26 cellular contexts compared by ENCODE assay signal in the genomic region with DNA sequence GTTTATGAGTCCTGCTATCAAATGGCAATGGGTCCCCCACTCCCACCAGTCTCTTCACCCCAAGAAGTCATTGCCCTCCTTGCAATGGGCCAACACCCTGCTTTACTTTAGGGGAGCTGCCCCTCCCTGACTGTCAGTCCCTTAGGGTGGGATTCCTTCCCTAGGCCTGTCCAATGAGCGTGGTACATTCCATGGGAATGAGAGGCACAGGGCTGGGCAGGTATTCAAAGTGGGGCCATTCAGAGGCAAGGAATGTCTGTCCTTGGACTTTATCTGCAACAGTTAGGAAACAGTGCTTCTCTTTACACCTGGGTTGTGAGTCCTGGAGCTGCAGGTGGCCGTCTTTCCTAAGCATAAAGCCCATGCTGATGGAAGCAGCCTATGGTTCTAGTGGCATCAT.
"Had no signal": no experiment of that assay in that cellular context is flagged by ENCODE, and none has a peak within 500 bp of the region (broad histone marks: within the 10 kb centered on the region; RNA-seq: fewer than 3 reads in every experiment).

No MANE protein-coding gene starts in this region.

- H3K27ac Mint-ChIP-seq: stimulated activated effector memory CD8-positive, alpha-beta T cell treated with anti-CD3 and anti-CD28 coated beads, Interleukin-12 subunit alpha, Interleukin-12 subunit beta, amount 100 ng/mL, for 72 hours; stimulated activated memory B cell treated with anti-CD40 and anti-IgM and Interleukin-4, amounts not matched to agents 10 μg/mL and 1 μg/mL and 100 μg/mL, for 72 hours; stimulated activated naive B cell treated with anti-CD40 and anti-IgM and Interleukin-4, amounts not matched to agents 10 μg/mL and 1 μg/mL and 100 μg/mL, for 72 hours; stimulated activated naive CD8-positive, alpha-beta T cell treated with anti-CD3 and anti-CD28 coated beads, Interleukin-15, amount 100 ng/mL, for 72 hours; stimulated activated naive CD8-positive, alpha-beta T cell treated with anti-CD3 and anti-CD28 coated beads, Interleukin-15, Interleukin-2, amounts not matched to agents 100 ng/mL and 50 ng/mL, for 24 hours; type B pancreatic cell had no signal

- H3K4me1 ChIP-seq: stomach, suprapubic skin, testis, thyroid gland, tibial artery, tibial nerve, transverse colon, upper lobe of left lung, uterus, vagina had no signal

- H3K9me3 Mint-ChIP-seq: type B pancreatic cell had no signal

- DNase-seq: stimulated activated CD4-positive, alpha-beta T cell treated with anti-CD3 and anti-CD28 coated beads, Interleukin-2, amount 100 ng/mL, for 48 hours; stimulated activated CD4-positive, alpha-beta T cell treated with anti-CD3 and anti-CD28 coated beads, Interleukin-4, amount 100 ng/mL, for 1 hour; stimulated activated CD4-positive, alpha-beta T cell treated with anti-CD3 and anti-CD28 coated beads, Interleukin-4, amount 100 ng/mL, for 24 hours; stimulated activated CD4-positive, alpha-beta T cell treated with anti-CD3 and anti-CD28 coated beads, Interleukin-4, amount 100 ng/mL, for 4 hours; stimulated activated CD8-positive, alpha-beta memory T cell treated with anti-CD3 and anti-CD28 coated beads, Interleukin-4, amount 100 ng/mL, for 48 hours; stimulated activated naive B cell treated with anti-CD40 and anti-IgM and Interleukin-4, amounts not matched to agents 10 μg/mL and 1 μg/mL and 100 μg/mL, for 72 hours; stimulated activated naive CD4-positive, alpha-beta T cell; stimulated activated naive CD4-positive, alpha-beta T cell treated with Interleukin-2 at 50 U/mL for 16 hours; stimulated activated naive CD8-positive, alpha-beta T cell treated with anti-CD3 and anti-CD28 coated beads, Interleukin-15, amount 100 ng/mL, for 72 hours; stimulated activated naive CD8-positive, alpha-beta T cell treated with anti-CD3 and anti-CD28 coated beads, Interleukin-15, Interleukin-2, amounts not matched to agents 100 U/mL and 50 U/mL, for 24 hours; stomach; substantia nigra; testis; thyroid gland; tibial artery; transverse colon; upper lobe of left lung; uterus had no signal

- H3K4me3 ChIP-seq: stomach, suprapubic skin, testis, thoracic aorta, thyroid gland, tibial artery, tibial nerve, transverse colon, upper lobe of left lung, uterus, vagina had no signal

- H3K27me3 ChIP-seq: stomach, suprapubic skin, testis, thyroid gland, tibial artery, tibial nerve, transverse colon, upper lobe of left lung, uterus, vagina had no signal

- H3K36me3 ChIP-seq: stomach, suprapubic skin, thoracic aorta, thyroid gland, tibial artery, tibial nerve, transverse colon, upper lobe of left lung, uterus, vagina had no signal

- H3K36me3 Mint-ChIP-seq: stimulated activated effector memory CD8-positive, alpha-beta T cell treated with anti-CD3 and anti-CD28 coated beads, Interleukin-12 subunit alpha, Interleukin-12 subunit beta, amount 100 ng/mL, for 72 hours; stimulated activated memory B cell treated with anti-CD40 and anti-IgM and Interleukin-4, amounts not matched to agents 10 μg/mL and 1 μg/mL and 100 μg/mL, for 72 hours; stimulated activated naive B cell treated with anti-CD40 and anti-IgM and Interleukin-4, amounts not matched to agents 10 μg/mL and 1 μg/mL and 100 μg/mL, for 72 hours had no signal

- H3K27ac ChIP-seq: stomach, suprapubic skin, testis, thoracic aorta, thyroid gland, tibial artery, tibial nerve, transverse colon, upper lobe of left lung, uterus, vagina had no signal

- ATAC-seq: stimulated activated effector memory CD8-positive, alpha-beta T cell treated with anti-CD3 and anti-CD28 coated beads, Interleukin-12 subunit alpha, Interleukin-12 subunit beta, amount 100 ng/mL, for 72 hours; stimulated activated memory B cell treated with anti-CD40 and anti-IgM and Interleukin-4, amounts not matched to agents 10 μg/mL and 1 μg/mL and 100 μg/mL, for 72 hours; stimulated activated naive B cell treated with anti-CD40 and anti-IgM and Interleukin-4, amounts not matched to agents 10 μg/mL and 1 μg/mL and 100 μg/mL, for 72 hours; stimulated activated naive CD8-positive, alpha-beta T cell treated with anti-CD3 and anti-CD28 coated beads, Interleukin-15, amount 100 ng/mL, for 72 hours; stimulated activated naive CD8-positive, alpha-beta T cell treated with anti-CD3 and anti-CD28 coated beads, Interleukin-15, Interleukin-2, amounts not matched to agents 100 U/mL and 50 U/mL, for 24 hours had no signal

- H3K27me3 Mint-ChIP-seq: stimulated activated memory B cell treated with anti-CD40 and anti-IgM and Interleukin-4, amounts not matched to agents 10 μg/mL and 1 μg/mL and 100 μg/mL, for 72 hours; stimulated activated naive B cell treated with anti-CD40 and anti-IgM and Interleukin-4, amounts not matched to agents 10 μg/mL and 1 μg/mL and 100 μg/mL, for 72 hours; stimulated activated naive CD8-positive, alpha-beta T cell treated with anti-CD3 and anti-CD28 coated beads, Interleukin-15, amount 100 ng/mL, for 72 hours; stimulated activated naive CD8-positive, alpha-beta T cell treated with anti-CD3 and anti-CD28 coated beads, Interleukin-15, Interleukin-2, amounts not matched to agents 100 ng/mL and 50 ng/mL, for 24 hours had no signal

- H3K4me1 Mint-ChIP-seq: stimulated activated effector memory CD8-positive, alpha-beta T cell treated with anti-CD3 and anti-CD28 coated beads, Interleukin-12 subunit alpha, Interleukin-12 subunit beta, amount 100 ng/mL, for 72 hours; stimulated activated memory B cell treated with anti-CD40 and anti-IgM and Interleukin-4, amounts not matched to agents 10 μg/mL and 1 μg/mL and 100 μg/mL, for 72 hours; stimulated activated naive B cell treated with anti-CD40 and anti-IgM and Interleukin-4, amounts not matched to agents 10 μg/mL and 1 μg/mL and 100 μg/mL, for 72 hours; stimulated activated naive CD8-positive, alpha-beta T cell treated with anti-CD3 and anti-CD28 coated beads, Interleukin-15, amount 100 ng/mL, for 72 hours had no signal

- H3K4me3 Mint-ChIP-seq: stimulated activated effector memory CD8-positive, alpha-beta T cell treated with anti-CD3 and anti-CD28 coated beads, Interleukin-12 subunit alpha, Interleukin-12 subunit beta, amount 100 ng/mL, for 72 hours; stimulated activated memory B cell treated with anti-CD40 and anti-IgM and Interleukin-4, amounts not matched to agents 10 μg/mL and 1 μg/mL and 100 μg/mL, for 72 hours; stimulated activated naive B cell treated with anti-CD40 and anti-IgM and Interleukin-4, amounts not matched to agents 10 μg/mL and 1 μg/mL and 100 μg/mL, for 72 hours; stimulated activated naive CD8-positive, alpha-beta T cell treated with anti-CD3 and anti-CD28 coated beads, Interleukin-15, amount 100 ng/mL, for 72 hours; stimulated activated naive CD8-positive, alpha-beta T cell treated with anti-CD3 and anti-CD28 coated beads, Interleukin-15, Interleukin-2, amounts not matched to agents 100 ng/mL and 50 ng/mL, for 24 hours; type B pancreatic cell had no signal

- H3K9me3 ChIP-seq: suprapubic skin, testis, thoracic aorta, thyroid gland, tibial artery, transverse colon, upper lobe of left lung, uterus, vagina had no signal
